Comparison of ENCODE assay signal across 8 cellular contexts in the genomic region with DNA sequence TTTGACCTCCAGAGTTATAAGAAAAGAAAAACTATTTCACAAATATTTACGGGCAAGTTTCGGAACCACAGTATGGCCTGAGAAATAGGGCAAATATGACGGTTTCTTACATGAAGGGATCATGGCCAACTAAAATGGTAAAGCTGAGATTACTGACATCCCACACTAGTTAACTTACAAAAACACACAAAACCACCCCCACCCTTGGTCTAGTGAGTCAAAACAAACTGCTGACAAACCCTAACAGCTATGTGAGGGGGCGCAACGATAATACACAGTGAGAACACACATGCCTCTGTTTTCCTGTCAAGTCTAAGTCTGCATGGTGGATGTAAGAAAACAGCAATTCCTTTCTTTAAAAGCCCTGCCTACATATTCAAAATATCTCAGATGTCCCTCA. TPM values are rescaled to one million over a fixed set of nuclear protein-coding genes. Genes with fewer than 3 reads are reported as not detected.
DNase-seq lines count a peak whose midpoint lies in the region; ATAC-seq and TF ChIP-seq lines count a peak whose summit lies in the region.

No MANE protein-coding gene starts in this region.

- TF ChIP-seq CTCF in OCI-LY7 (conservative IDR thresholded peaks at IDR 0.05; ENCODE audit: low read length): peak; percentile 61

- H3K9me2 ChIP-seq in OCI-LY7 (ENCODE audit: insufficient read depth, low read length): no peaks in the 10 kb centered on the region

- CTCF ChIA-PET in OCI-LY7 (lab: Charles Lee; ENCODE audit: unreplicated experiment): no interaction called here

- intact Hi-C loops in OCI-LY7 (cut with micrococcal nuclease; ENCODE audit: unreplicated experiment): loop anchor here (2.0 to 10.0 kb wide), 2 partner anchors 30 to 418 kb away; no protein-coding TSS in a partner anchor

- peak overlapping the region; percentile 77 for H3K27ac ChIP-seq in OCI-LY7 (ENCODE audit: low read depth, low read length, poor library complexity, severe bottlenecking)
- H3K27ac ChIP-seq in effector memory CD4-positive, alpha-beta T cell (ENCODE audit: insufficient read depth, low read length, poor library complexity, severe bottlenecking): no peak overlapping the region

- H3K4me2 ChIP-seq in OCI-LY7 (ENCODE audit: low read length): peak overlapping the region; percentile 90

- H3K79me2 ChIP-seq in OCI-LY7 (ENCODE audit: insufficient read depth, low read depth, low read length): peaks cover 34% of the 10 kb centered on the region; the same call in 1 of the 2 replicates

- ATAC-seq in GM21381 (IDR thresholded peaks at IDR 0.05; ENCODE audit: unreplicated experiment): peak; percentile 36

- no TSS peak for BruUV-seq in OCI-LY7 (replicated peaks; lab: Mats Ljungman, UMichigan)

- H4K20me1 ChIP-seq in OCI-LY7 (ENCODE audit: insufficient read depth, low read length): no peaks in the 10 kb centered on the region

- peak overlapping the region; percentile 61; the same call in 1 of the 2 replicates for H2AFZ ChIP-seq in OCI-LY7 (ENCODE audit: low read length)

- peaks cover 77% of the 10 kb centered on the region for H3K4me1 ChIP-seq in OCI-LY7 (ENCODE audit: insufficient read depth, low read length, poor library complexity, severe bottlenecking)
- no peaks in the 10 kb centered on the region for H3K4me1 ChIP-seq in effector memory CD4-positive, alpha-beta T cell (ENCODE audit: control insufficient read depth, insufficient read depth, low read length, poor library complexity, severe bottlenecking)

- peak overlapping the region; percentile 65 for H3K4me3 ChIP-seq in OCI-LY7 (ENCODE audit: low read depth, low read length, poor library complexity, severe bottlenecking)
- H3K4me3 ChIP-seq in effector memory CD4-positive, alpha-beta T cell (ENCODE audit: insufficient read depth, low read depth, low read length, poor library complexity, severe bottlenecking): no peak overlapping the region

- no peaks in the 10 kb centered on the region for H3K27me3 ChIP-seq in effector memory CD4-positive, alpha-beta T cell (replicated peaks; ENCODE audit: control insufficient read depth, insufficient read depth, low read length, poor library complexity, severe bottlenecking)

- H3K9me3 ChIP-seq in OCI-LY7 (ENCODE audit: low read length): no peaks in the 10 kb centered on the region
- no peaks in the 10 kb centered on the region for H3K9me3 ChIP-seq in effector memory CD4-positive, alpha-beta T cell (ENCODE audit: control insufficient read depth, low read length)

- peak; percentile 85 for DNase-seq in Daoy (ENCODE audit: low read depth)
- peak; percentile 71 for DNase-seq in OCI-LY7 (ENCODE audit: low spot score)
- DNase-seq in fibroblast of the conjunctiva (ENCODE audit: low read depth): peak; percentile 56
- DNase-seq in RPMI8226: no peak
- no peak for DNase-seq in T-helper 9 cell
- DNase-seq in effector memory CD4-positive, alpha-beta T cell: no peak
- DNase-seq in NCI-H1930 (lab: John Stamatoyannopoulos, UW): no peak

- POLR2A ChIA-PET in OCI-LY7 (lab: Charles Lee): interaction anchor here (0.5 to 6.9 kb wide), 15 partner anchors 8 to 466 kb away, joined by 3 to 37 read pairs (median 7); a partner anchor contains a TSS

- H3K36me3 ChIP-seq in OCI-LY7 (ENCODE audit: insufficient read depth, low read length): peaks cover 3% of the 10 kb centered on the region; the same call in 1 of the 2 replicates
- peaks cover 3% of the 10 kb centered on the region for H3K36me3 ChIP-seq in effector memory CD4-positive, alpha-beta T cell (ENCODE audit: control insufficient read depth, insufficient read depth, low read length)

RNA-seq across cellular contexts. Expression of a gene that starts 32.3 kb away (rescaled TPM):
- total RNA-seq in Daoy (2014; rRNA removed; shearing (Covaris generic)): 10.9 and 12.3 TPM in 2 replicates
- total RNA-seq in OCI-LY7 (2014; rRNA removed; shearing (Covaris generic)): 24.5 and 57.7 TPM in 2 replicates
- total RNA-seq in OCI-LY7 (2022): 38.5 and 51.6 TPM in 2 replicates

Comparison
In these comparisons a context has a peak if more than half of its experiments do, and no peak if none do; other contexts are left out.
1. DNase-seq: peak in Daoy (single experiment), OCI-LY7 (single experiment) and fibroblast of the conjunctiva (single experiment); none in RPMI8226 (single experiment), T-helper 9 cell (single experiment), effector memory CD4-positive, alpha-beta T cell (0 of 3) and NCI-H1930 (0 of 2).